In genomic region chr17:1041746-1042145, GRCh38 we compare ENCODE assay signal across 22 cellular contexts.
"Had no signal": no experiment of that assay in that cellular context is flagged by ENCODE, and none has a peak within 500 bp of the region (broad histone marks: within the 10 kb centered on the region; RNA-seq: fewer than 3 reads in every experiment).

No MANE protein-coding gene starts in this region.

- H3K4me1 ChIP-seq: parathyroid adenoma, uterus had no signal

- H3K27ac ChIP-seq: parathyroid adenoma, prostate gland, suprapubic skin, thyroid gland, uterus had no signal

- FAIRE-seq: colon, endothelial cell of umbilical vein had no signal

- H2AFZ ChIP-seq: parathyroid adenoma had no signal

- H3K4me2 ChIP-seq: smooth muscle cell had no signal

- H3K4me3 Mint-ChIP-seq: mesothelial cell of epicardium; natural killer cell; stimulated activated effector memory CD8-positive, alpha-beta T cell treated with anti-CD3 and anti-CD28 coated beads, Interleukin-12 subunit alpha, Interleukin-12 subunit beta, amount 100 ng/mL, for 72 hours; type B pancreatic cell had no signal

- H3K27me3 ChIP-seq: heart right ventricle, suprapubic skin, thyroid gland, uterus had no signal

- H3K4me3 ChIP-seq: heart right ventricle, prostate gland, smooth muscle cell, suprapubic skin, thyroid gland, uterus had no signal

- H3K27ac Mint-ChIP-seq: mesothelial cell of epicardium; natural killer cell; stimulated activated effector memory CD8-positive, alpha-beta T cell treated with anti-CD3 and anti-CD28 coated beads, Interleukin-12 subunit alpha, Interleukin-12 subunit beta, amount 100 ng/mL, for 72 hours; type B pancreatic cell had no signal

- H3K9me3 ChIP-seq: heart right ventricle, prostate gland, suprapubic skin, thyroid gland, uterus had no signal

- H3K36me3 Mint-ChIP-seq: natural killer cell had no signal

- H3K36me3 ChIP-seq: prostate gland, thyroid gland, uterus had no signal

- H3K9me3 Mint-ChIP-seq: mesothelial cell of epicardium; natural killer cell; stimulated activated effector memory CD8-positive, alpha-beta T cell treated with anti-CD3 and anti-CD28 coated beads, Interleukin-12 subunit alpha, Interleukin-12 subunit beta, amount 100 ng/mL, for 72 hours; type B pancreatic cell had no signal

- H3K27me3 Mint-ChIP-seq: type B pancreatic cell had no signal

- H3K9ac ChIP-seq: parathyroid adenoma had no signal

- ATAC-seq: heart right ventricle; natural killer cell; stimulated activated effector memory CD8-positive, alpha-beta T cell treated with anti-CD3 and anti-CD28 coated beads, Interleukin-12 subunit alpha, Interleukin-12 subunit beta, amount 100 ng/mL, for 72 hours; stimulated activated naive CD8-positive, alpha-beta T cell treated with anti-CD3 and anti-CD28 coated beads, Interleukin-15, Interleukin-2, amounts not matched to agents 100 U/mL and 50 U/mL, for 24 hours had no signal

- DNase-seq: dermis blood vessel endothelial cell; erythroblast; foreskin melanocyte; islet precursor cell; mammary epithelial cell; natural killer cell; retina; stimulated activated CD4-positive, alpha-beta T cell treated with anti-CD3 and anti-CD28 coated beads, Interleukin-4, amount 100 ng/mL, for 1 hour; stimulated activated CD8-positive, alpha-beta memory T cell treated with anti-CD3 and anti-CD28 coated beads, Interleukin-4, amount 100 ng/mL, for 48 hours; stimulated activated naive CD8-positive, alpha-beta T cell treated with anti-CD3 and anti-CD28 coated beads, Interleukin-15, Interleukin-2, amounts not matched to agents 100 U/mL and 50 U/mL, for 24 hours; thyroid gland; uterus had no signal
